In genomic region chr7:94059747-94060146, GRCh38 we compare ENCODE assay signal across 13 cellular contexts. TPM values are rescaled to one million over a fixed set of nuclear protein-coding genes. Genes with fewer than 3 reads are reported as not detected.
DNase-seq lines count a peak whose midpoint lies in the region; FAIRE-seq and TF ChIP-seq lines count a peak whose summit lies in the region.
"Had no signal": no experiment of that assay in that cellular context is flagged by ENCODE, and none has a peak within 500 bp of the region (broad histone marks: within the 10 kb centered on the region; RNA-seq: fewer than 3 reads in every experiment).

No MANE protein-coding gene starts in this region.

- H3K27me3 ChIP-seq in ovary, result no peaks in the 10 kb centered on the region
- H3K27me3 ChIP-seq: vagina had no signal

- no peak for TF ChIP-seq CTCF in ovary (IDR thresholded peaks at IDR 0.05)

- no peak overlapping the region for H3K27ac ChIP-seq in ovary
- H3K27ac ChIP-seq: neutrophil, vagina had no signal

- 53 to 65% (median 62%) methylated on average over 5 of the region's 5 CpGs for WGBS in ovary, 3 donors

- H3K4me3 ChIP-seq in ovary, result no peak overlapping the region
- H3K4me3 ChIP-seq: vagina had no signal

- H3K4me1 ChIP-seq in ovary (ENCODE audit: insufficient read depth), result no peaks in the 10 kb centered on the region
- H3K4me1 ChIP-seq: vagina had no signal

- no peak for TF ChIP-seq EP300 in ovary (IDR thresholded peaks at IDR 0.05)

- FAIRE-seq in GM18507 (lab: Jason Lieb, UNC) (peak; percentile 73), GM12891 (lab: Jason Lieb, UNC) (no peak)
- FAIRE-seq: islet of Langerhans had no signal

- H3K36me3 ChIP-seq in ovary, result no peaks in the 10 kb centered on the region
- H3K36me3 ChIP-seq: neutrophil, vagina had no signal

- DNase-seq in GM18507 (ENCODE audit: extremely low spot score, insufficient read length, low read depth) (peak; percentile 7), H4 (ENCODE audit: low spot score) (peak; percentile 68), NOMO-1 (lab: John Stamatoyannopoulos, UW; ENCODE audit: unreplicated experiment in 2 of 2) (peak; percentile 91 to 100), glomerular visceral epithelial cell (ENCODE audit: extremely low spot score) (peak; percentile 44), GOT3 (lab: John Stamatoyannopoulos, UW) (no peak), GM12891 (ENCODE audit: insufficient read length, low spot score) (no peak), ovary (no peak), occipital lobe (lab: John Stamatoyannopoulos, UW) (no peak)
- DNase-seq: activated gamma-delta T cell, DMS53 had no signal

- no peaks in the 10 kb centered on the region for H3K9me3 ChIP-seq in ovary
- H3K9me3 ChIP-seq: neutrophil, vagina had no signal

- intact Hi-C loops in ovary (cut with DNase I), result no loop called here

- TF ChIP-seq POLR2A in GM12891 (IDR thresholded peaks at IDR 0.05; ENCODE audit: low read depth, low read length) (no peak), ovary (IDR thresholded peaks at IDR 0.05) (no peak)

TF ChIP-seq in GM12891, 5 proteins besides CTCF, POLR2A, EP300 and RAD21:
- no peak for TF ChIP-seq POLR2AphosphoS5 (IDR thresholded peaks at IDR 0.05; ENCODE audit: low read depth, low read length)
- no peak for TF ChIP-seq PAX5 (IDR thresholded peaks at IDR 0.05; ENCODE audit: insufficient read depth, low read length, severe bottlenecking)
- TF ChIP-seq POU2F2 (IDR thresholded peaks at IDR 0.05; ENCODE audit: low read depth, low read length), result no peak
- TF ChIP-seq SPI1 (IDR thresholded peaks at IDR 0.05; ENCODE audit: low read depth, low read length), result no peak
- no peak for TF ChIP-seq TAF1 (IDR thresholded peaks at IDR 0.05; ENCODE audit: low read depth, low read length)

RNA-seq across cellular contexts. Expression of gene BET1, which starts 55.6 kb away (rescaled TPM):
- 67.3 and 76.4 TPM in 2 replicates for total RNA-seq in H4 (2014; rRNA removed; shearing (Covaris generic))
- polyA plus RNA-seq in GM12891 (2012; ENCODE audit: low read depth, missing spikeins), result 9.7 TPM
- total RNA-seq in ovary, result 10 to 100 TPM; 22.9 to 32.1 (median 26.9) TPM
- polyA plus RNA-seq in ovary, result 10 to 100 TPM; 26.1 to 35.9 TPM
- 30.1 TPM for total RNA-seq in occipital lobe

Comparison
In these comparisons a context has a peak if more than half of its experiments do, and no peak if none do; other contexts are left out.
1. DNase-seq: peak in GM18507 (single experiment), H4 (single experiment), NOMO-1 (2 of 2) and glomerular visceral epithelial cell (single experiment); none in GOT3 (single experiment), GM12891 (single experiment), ovary (0 of 5) and occipital lobe (single experiment).